8 cellular contexts compared by ENCODE assay signal in genomic region chr2:157194097-157194688, GRCh38.
DNase-seq lines count a peak whose midpoint lies in the region; ATAC-seq and TF ChIP-seq lines count a peak whose summit lies in the region.

No MANE protein-coding gene starts in this region.

- no peaks in the 10 kb centered on the region for H3K27me3 Mint-ChIP-seq in stimulated activated memory B cell treated with anti-CD40 and anti-IgM and Interleukin-4, amounts not matched to agents 10 μg/mL and 1 μg/mL and 100 μg/mL, for 72 hours

- no peak for TF ChIP-seq POLR2A in right lobe of liver (IDR thresholded peaks at IDR 0.05)

- H3K36me3 Mint-ChIP-seq in stimulated activated memory B cell treated with anti-CD40 and anti-IgM and Interleukin-4, amounts not matched to agents 10 μg/mL and 1 μg/mL and 100 μg/mL, for 72 hours: no peaks in the 10 kb centered on the region

- H3K36me3 ChIP-seq in right lobe of liver: no peaks in the 10 kb centered on the region

- no peaks in the 10 kb centered on the region for H3K9me3 Mint-ChIP-seq in stimulated activated memory B cell treated with anti-CD40 and anti-IgM and Interleukin-4, amounts not matched to agents 10 μg/mL and 1 μg/mL and 100 μg/mL, for 72 hours

- H3K9me3 ChIP-seq in right lobe of liver: no peaks in the 10 kb centered on the region

- H3K4me1 Mint-ChIP-seq in stimulated activated memory B cell treated with anti-CD40 and anti-IgM and Interleukin-4, amounts not matched to agents 10 μg/mL and 1 μg/mL and 100 μg/mL, for 72 hours: no peaks in the 10 kb centered on the region

- TF ChIP-seq CTCF in right lobe of liver (IDR thresholded peaks at IDR 0.05): peak; percentile 71 to 76 (median 73)

- intact Hi-C loops in right lobe of liver (cut with DNase I): loop anchor here in 1 of 2 donors (10.0 kb wide), 1 partner anchor 1819 kb away; no protein-coding TSS in a partner anchor

- H3K4me3 ChIP-seq in right lobe of liver: no peak overlapping the region

- 0% methylated on average over 2 of the region's 2 CpGs for WGBS in right lobe of liver (ENCODE audit: insufficient coverage, low coverage, low lambda C conversion rate, missing lambda C conversion rate)

- H3K4me1 ChIP-seq in right lobe of liver: no peaks in the 10 kb centered on the region

- H3K27me3 ChIP-seq in right lobe of liver: no peaks in the 10 kb centered on the region

- H3K27ac ChIP-seq in right lobe of liver: no peak overlapping the region

- ATAC-seq in GM19463 (IDR thresholded peaks at IDR 0.05; ENCODE audit: unreplicated experiment) (peak; percentile 57), HG03469 (IDR thresholded peaks at IDR 0.05; ENCODE audit: unreplicated experiment) (peak; percentile 60), right lobe of liver (peak; percentile 69 to 86 (median 76))
- ATAC-seq in stimulated activated memory B cell treated with anti-CD40 and anti-IgM and Interleukin-4, amounts not matched to agents 10 μg/mL and 1 μg/mL and 100 μg/mL, for 72 hours: no peak

- DNase-seq in NCI-H2081 (lab: John Stamatoyannopoulos, UW) (peak; percentile 39 to 61), NCI-H2081 treated with DMSO at 0.1 percent for 48 hours (lab: John Stamatoyannopoulos, UW) (no peak), NOMO-1 treated with dmso at 0.1 percent for 144 hours (lab: John Stamatoyannopoulos, UW; ENCODE audit: unreplicated experiment) (peak; percentile 30), cerebellar cortex (ENCODE audit: low spot score) (peak; percentile 79), right lobe of liver (no peak)

- no peak overlapping the region for H3K27ac Mint-ChIP-seq in stimulated activated memory B cell treated with anti-CD40 and anti-IgM and Interleukin-4, amounts not matched to agents 10 μg/mL and 1 μg/mL and 100 μg/mL, for 72 hours

- no peak overlapping the region for H3K4me3 Mint-ChIP-seq in stimulated activated memory B cell treated with anti-CD40 and anti-IgM and Interleukin-4, amounts not matched to agents 10 μg/mL and 1 μg/mL and 100 μg/mL, for 72 hours

Comparison
In these comparisons a context has a peak if more than half of its experiments do, and no peak if none do; other contexts are left out.
1. DNase-seq: peak in NCI-H2081 (2 of 2), NOMO-1 treated with dmso at 0.1 percent for 144 hours (single experiment) and cerebellar cortex (single experiment); none in NCI-H2081 treated with DMSO at 0.1 percent for 48 hours (single experiment) and right lobe of liver (0 of 3).